In genomic region chr12:12716845-12717585, GRCh38 we compare ENCODE assay signal across 8 cellular contexts. TPM values are rescaled to one million over a fixed set of nuclear protein-coding genes. Genes with fewer than 3 reads are reported as not detected.
DNase-seq lines count a peak whose midpoint lies in the region; ATAC-seq and TF ChIP-seq lines count a peak whose summit lies in the region.

Gene CDKN1B, plus strand, starts transcription at chr12:12717368. Its CDS starts 472 bp downstream, at chr12:12717840.

- H3K9me3 ChIP-seq in MG63 = no peaks in the 10 kb centered on the region

- DNase-seq in DMS79 treated with DMSO at 0.1 percent for 48 hours (lab: John Stamatoyannopoulos, UW) (peak; percentile 99), GOT3 (lab: John Stamatoyannopoulos, UW) (peak; percentile 78), MG63 (peak; percentile 97), SHP77 (lab: John Stamatoyannopoulos, UW) (peak; percentile 61 to 74), fibroblast of peridontal ligament (ENCODE audit: extremely low read depth) (peak; percentile 95), natural killer cell (peak; percentile 76)
- DNase-seq in activated T-helper 9 cell treated with anti-CD3 and anti-CD28 coated beads, Interleukin-2, amount 50 U/mL, for 16 hours (ENCODE audit: low read depth) = peak; percentile 81
- DNase-seq in stimulated activated naive CD8-positive, alpha-beta T cell treated with anti-CD3 and anti-CD28 coated beads, Interleukin-15, Interleukin-2, amounts not matched to agents 100 U/mL and 50 U/mL, for 24 hours = peak; percentile 87

- H3K36me3 Mint-ChIP-seq in natural killer cell = peaks cover 31% of the 10 kb centered on the region

- no peaks in the 10 kb centered on the region for H3K27me3 ChIP-seq in MG63

- H3K9me3 Mint-ChIP-seq in natural killer cell = no peaks in the 10 kb centered on the region

- peak within 1 kb of the TSS; percentile 99 to 100 for H3K27ac Mint-ChIP-seq in natural killer cell

- peak within 1 kb of the TSS; percentile 87 for H3K4me3 ChIP-seq in MG63

- no peak for TF ChIP-seq CTCF in natural killer cell (IDR thresholded peaks at IDR 0.05)

- no peaks in the 10 kb centered on the region for H3K27me3 Mint-ChIP-seq in natural killer cell (ENCODE audit: low read depth in 2 of 2)

- intact Hi-C loops in natural killer cell (cut with micrococcal nuclease) = loop anchor here (1.0 to 10.0 kb wide), 7 partner anchors 8 to 1062 kb away; partner anchors contain the start of genes DUSP16, GPR19 and GSG1

- peaks cover 44% of the 10 kb centered on the region for H3K36me3 ChIP-seq in MG63

- H3K4me1 Mint-ChIP-seq in natural killer cell = peaks cover 78 to 80% of the 10 kb centered on the region in 2 donors

- ATAC-seq in natural killer cell = peak; percentile 68 to 85 (median 78)
- ATAC-seq in stimulated activated naive CD8-positive, alpha-beta T cell treated with anti-CD3 and anti-CD28 coated beads, Interleukin-15, Interleukin-2, amounts not matched to agents 100 U/mL and 50 U/mL, for 24 hours = peak; percentile 80

- H3K4me3 Mint-ChIP-seq in natural killer cell = peak within 1 kb of the TSS; percentile 98

RNA-seq across cellular contexts. Expression of gene CDKN1B, which starts in this region (rescaled TPM):
- total RNA-seq in MG63 (2014; rRNA removed; shearing (Covaris generic); ENCODE audit: low replicate concordance) = 35.1 and 57.9 TPM in 2 replicates
- total RNA-seq in natural killer cell = 100 to 1,000 TPM; 119 to 207 (median 130) TPM

Comparison
In these comparisons a context has a peak if more than half of its experiments do, and no peak if none do; other contexts are left out.
1. Peak in every context shown above with its lines: DNase-seq, ATAC-seq and H3K4me3 ChIP-seq.